1 cellular context compared by ENCODE assay signal in the genomic region with DNA sequence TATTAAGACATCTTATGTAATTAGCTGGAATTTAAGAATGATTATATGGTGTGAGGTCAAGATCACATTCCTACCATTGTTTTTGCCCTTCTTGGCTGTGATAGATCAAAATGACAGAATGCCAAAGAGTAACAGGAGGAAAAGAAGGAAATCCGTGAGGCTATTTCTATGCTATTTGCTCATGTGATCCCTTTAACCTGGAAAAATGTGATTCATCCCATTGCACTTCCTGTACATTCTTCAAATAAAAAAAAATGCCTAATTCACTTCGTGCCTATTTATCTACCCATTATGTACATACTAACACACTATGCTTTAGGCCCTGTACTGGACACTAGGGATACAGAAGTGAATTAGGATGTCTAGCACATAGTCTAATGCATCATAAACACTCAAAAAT.
TF ChIP-seq lines count a peak whose summit lies in the region.

No MANE protein-coding gene starts in this region.

TF ChIP-seq in endothelial cell of umbilical vein, 7 proteins besides CTCF, POLR2A, EP300 and RAD21:
- TF ChIP-seq FOS (IDR thresholded peaks at IDR 0.05; ENCODE audit: borderline replicate concordance, insufficient read depth, low read length) (peak; percentile 67), MAX (IDR thresholded peaks at IDR 0.05; ENCODE audit: insufficient read depth, insufficient read length) (no peak), POLR2AphosphoS5 (IDR thresholded peaks at IDR 0.05; ENCODE audit: insufficient read depth, low read depth, low read length) (no peak), JUN (IDR thresholded peaks at IDR 0.05; ENCODE audit: borderline replicate concordance, insufficient read depth, insufficient read length, low read depth) (peak; percentile 46)
